25 cellular contexts compared by ENCODE assay signal in genomic region chr4:105283501-105283900, GRCh38.
DNase-seq lines count a peak whose midpoint lies in the region; ATAC-seq and TF ChIP-seq lines count a peak whose summit lies in the region.
"Had no signal": no experiment of that assay in that cellular context is flagged by ENCODE, and none has a peak within 500 bp of the region (broad histone marks: within the 10 kb centered on the region; RNA-seq: fewer than 3 reads in every experiment).

No MANE protein-coding gene starts in this region.

- H3K36me3 Mint-ChIP-seq in glutamatergic neuron (ENCODE audit: unreplicated experiment) = peaks cover under 1% of the 10 kb centered on the region

- peaks cover 3% of the 10 kb centered on the region for H3K9me3 Mint-ChIP-seq in glutamatergic neuron (ENCODE audit: unreplicated experiment)

- H3K4me3 Mint-ChIP-seq in glutamatergic neuron (ENCODE audit: unreplicated experiment) = no peak overlapping the region
- H3K4me3 Mint-ChIP-seq: CD4-positive, CD25-positive, alpha-beta regulatory T cell had no signal

- H3K27me3 Mint-ChIP-seq in glutamatergic neuron (ENCODE audit: unreplicated experiment) = peaks cover 2% of the 10 kb centered on the region
- H3K27me3 Mint-ChIP-seq: CD4-positive, CD25-positive, alpha-beta regulatory T cell had no signal

- H3K27ac Mint-ChIP-seq in glutamatergic neuron (ENCODE audit: unreplicated experiment) = no peak overlapping the region
- H3K27ac Mint-ChIP-seq: CD4-positive, CD25-positive, alpha-beta regulatory T cell had no signal

- H3K4me3 ChIP-seq in AG10803 (ENCODE audit: low read length) (no peak overlapping the region), cardiac fibroblast (replicated peaks in 1 of 2; ENCODE audit: low read depth in 2 of 2, low read length in 2 of 2) (no peak overlapping the region)

- H3K4me1 Mint-ChIP-seq in glutamatergic neuron (ENCODE audit: low read depth, unreplicated experiment) = no peaks in the 10 kb centered on the region

- TF ChIP-seq CTCF in AG10803 (conservative IDR thresholded peaks at IDR 0.05; ENCODE audit: low read length) (no peak), cardiac fibroblast (IDR thresholded peaks at IDR 0.05; ENCODE audit: low read depth, low read length) (no peak), glutamatergic neuron (IDR thresholded peaks at IDR 0.05; ENCODE audit: partially characterized antibody, unreplicated experiment) (no peak)

- ATAC-seq in HG03108 (IDR thresholded peaks at IDR 0.05; ENCODE audit: unreplicated experiment) (no peak), HG02623 (IDR thresholded peaks at IDR 0.05; ENCODE audit: unreplicated experiment) (no peak), HG03469 (IDR thresholded peaks at IDR 0.05; ENCODE audit: unreplicated experiment) (no peak)
- ATAC-seq: HCT116, PC-3 had no signal

- DNase-seq in AG10803 (ENCODE audit: low read depth) (peak; percentile 4), LHCN-M2 (ENCODE audit: low read depth) (peak; percentile 14), cardiac fibroblast (ENCODE audit: low read depth in 2 of 2) (peak; percentile 20 to 61), fibroblast of peridontal ligament (ENCODE audit: extremely low read depth) (peak; percentile 21), glutamatergic neuron (no peak)
- DNase-seq: 8988T; BE2C; CD4-positive, CD25-positive, alpha-beta regulatory T cell; COR-L47; DMS 273 treated with DMSO at 0.1 percent for 48 hours; DND-41; GOT3; KBM-7; MV-4-11; NCI-H1417; NCI-H187; NCI-H2227 treated with DMSO at 0.1 percent for 48 hours; NCI-H524; PC-3; RPMI8226; SIG-M5 had no signal
